Comparison of ENCODE assay signal across 35 cellular contexts in genomic region chr2:131426727-131427126, GRCh38. TPM values are rescaled to one million over a fixed set of nuclear protein-coding genes. Genes with fewer than 3 reads are reported as not detected.
DNase-seq lines count a peak whose midpoint lies in the region; ATAC-seq lines count a peak whose summit lies in the region.
"Had no signal": no experiment of that assay in that cellular context is flagged by ENCODE, and none has a peak within 500 bp of the region (broad histone marks: within the 10 kb centered on the region; RNA-seq: fewer than 3 reads in every experiment).

No MANE protein-coding gene starts in this region.

- peaks cover 3% of the 10 kb centered on the region for H3K36me3 Mint-ChIP-seq in activated naive CD8-positive, alpha-beta T cell treated with anti-CD3 and anti-CD28 coated beads, Interleukin-2, amount 10 ng/mL, durations not matched to agents 7 days and 5 days
- no peaks in the 10 kb centered on the region for H3K36me3 Mint-ChIP-seq in activated naive CD8-positive, alpha-beta T cell treated with anti-CD3 and anti-CD28 coated beads for 36 hours
- H3K36me3 Mint-ChIP-seq in T-helper 2 cell treated with Interferon-gamma antibody and Interleukin-4, amounts not matched to agents 5 μg/mL and 100 μg/mL, for 36 hours (ENCODE audit: low read depth) = no peaks in the 10 kb centered on the region

- ATAC-seq in activated naive CD8-positive, alpha-beta T cell treated with anti-CD3 and anti-CD28 coated beads, Interleukin-2, amount 10 ng/mL, durations not matched to agents 7 days and 5 days (ENCODE audit: low read depth) = no peak
- ATAC-seq in HG02885 (IDR thresholded peaks at IDR 0.05; ENCODE audit: poor library complexity, unreplicated experiment) = peak; percentile 78
- ATAC-seq: left cardiac atrium had no signal

- H3K9me3 Mint-ChIP-seq in activated naive CD8-positive, alpha-beta T cell treated with anti-CD3 and anti-CD28 coated beads, Interleukin-2, amount 10 ng/mL, durations not matched to agents 7 days and 5 days = no peaks in the 10 kb centered on the region
- no peaks in the 10 kb centered on the region for H3K9me3 Mint-ChIP-seq in activated naive CD8-positive, alpha-beta T cell treated with anti-CD3 and anti-CD28 coated beads for 36 hours
- no peaks in the 10 kb centered on the region for H3K9me3 Mint-ChIP-seq in T-helper 2 cell treated with Interferon-gamma antibody and Interleukin-4, amounts not matched to agents 5 μg/mL and 100 μg/mL, for 36 hours
- H3K9me3 Mint-ChIP-seq: dendritic cell treated with granulocyte-macrophage colony-stimulating factor and Interleukin-4, amounts not matched to agents 40 ng/mL and 50 ng/mL, for 4 days; stimulated activated naive CD8-positive, alpha-beta T cell treated with anti-CD3 and anti-CD28 coated beads, Interleukin-15, Interleukin-2, amounts not matched to agents 100 ng/mL and 50 ng/mL, for 24 hours had no signal

- H3K4me3 Mint-ChIP-seq in activated naive CD8-positive, alpha-beta T cell treated with anti-CD3 and anti-CD28 coated beads, Interleukin-2, amount 10 ng/mL, durations not matched to agents 7 days and 5 days = peak overlapping the region; percentile 29
- H3K4me3 Mint-ChIP-seq in activated naive CD8-positive, alpha-beta T cell treated with anti-CD3 and anti-CD28 coated beads for 36 hours = no peak overlapping the region
- H3K4me3 Mint-ChIP-seq in T-helper 2 cell treated with Interferon-gamma antibody and Interleukin-4, amounts not matched to agents 5 μg/mL and 100 μg/mL, for 36 hours = peak overlapping the region; percentile 34
- H3K4me3 Mint-ChIP-seq: B cell; dendritic cell treated with granulocyte-macrophage colony-stimulating factor and Interleukin-4, amounts not matched to agents 40 ng/mL and 50 ng/mL, for 4 days; stimulated activated naive CD8-positive, alpha-beta T cell treated with anti-CD3 and anti-CD28 coated beads, Interleukin-15, Interleukin-2, amounts not matched to agents 100 ng/mL and 50 ng/mL, for 24 hours had no signal

- POLR2A ChIA-PET in activated naive CD8-positive, alpha-beta T cell treated with anti-CD3 and anti-CD28 coated beads, Interleukin-2, amount 10 ng/mL, durations not matched to agents 7 days and 5 days (lab: Charles Lee) = no interaction called here

- no peak overlapping the region for H3K27ac Mint-ChIP-seq in activated naive CD8-positive, alpha-beta T cell treated with anti-CD3 and anti-CD28 coated beads, Interleukin-2, amount 10 ng/mL, durations not matched to agents 7 days and 5 days
- no peak overlapping the region for H3K27ac Mint-ChIP-seq in activated naive CD8-positive, alpha-beta T cell treated with anti-CD3 and anti-CD28 coated beads for 36 hours
- peak overlapping the region; percentile 13 for H3K27ac Mint-ChIP-seq in T-helper 2 cell treated with Interferon-gamma antibody and Interleukin-4, amounts not matched to agents 5 μg/mL and 100 μg/mL, for 36 hours
- H3K27ac Mint-ChIP-seq: B cell; brain; dendritic cell treated with granulocyte-macrophage colony-stimulating factor and Interleukin-4, amounts not matched to agents 40 ng/mL and 50 ng/mL, for 4 days; nephron; stimulated activated naive CD8-positive, alpha-beta T cell treated with anti-CD3 and anti-CD28 coated beads, Interleukin-15, Interleukin-2, amounts not matched to agents 100 ng/mL and 50 ng/mL, for 24 hours had no signal

- intact Hi-C loops in posterior cingulate gyrus (cut with DNase I) = no loop called here

- peaks cover 84% of the 10 kb centered on the region for H3K27me3 Mint-ChIP-seq in activated naive CD8-positive, alpha-beta T cell treated with anti-CD3 and anti-CD28 coated beads, Interleukin-2, amount 10 ng/mL, durations not matched to agents 7 days and 5 days
- H3K27me3 Mint-ChIP-seq in activated naive CD8-positive, alpha-beta T cell treated with anti-CD3 and anti-CD28 coated beads for 36 hours = peaks cover 82% of the 10 kb centered on the region
- peaks cover 77% of the 10 kb centered on the region for H3K27me3 Mint-ChIP-seq in T-helper 2 cell treated with Interferon-gamma antibody and Interleukin-4, amounts not matched to agents 5 μg/mL and 100 μg/mL, for 36 hours (ENCODE audit: low read depth)

- H3K4me1 Mint-ChIP-seq in activated naive CD8-positive, alpha-beta T cell treated with anti-CD3 and anti-CD28 coated beads, Interleukin-2, amount 10 ng/mL, durations not matched to agents 7 days and 5 days = peaks cover 8% of the 10 kb centered on the region
- H3K4me1 Mint-ChIP-seq in activated naive CD8-positive, alpha-beta T cell treated with anti-CD3 and anti-CD28 coated beads for 36 hours = peaks cover 4% of the 10 kb centered on the region
- H3K4me1 Mint-ChIP-seq in T-helper 2 cell treated with Interferon-gamma antibody and Interleukin-4, amounts not matched to agents 5 μg/mL and 100 μg/mL, for 36 hours (ENCODE audit: low read depth) = peaks cover 7% of the 10 kb centered on the region
- H3K4me1 Mint-ChIP-seq: nephron had no signal

- no peak for DNase-seq in activated naive CD8-positive, alpha-beta T cell treated with anti-CD3 and anti-CD28 coated beads, Interleukin-2, amount 10 ng/mL, durations not matched to agents 7 days and 5 days
- no peak for DNase-seq in activated naive CD8-positive, alpha-beta T cell treated with anti-CD3 and anti-CD28 coated beads for 36 hours
- DNase-seq in T-helper 2 cell treated with Interferon-gamma antibody and Interleukin-4, amounts not matched to agents 5 μg/mL and 100 μg/mL, for 36 hours (ENCODE audit: low spot score) = no peak
- no peak for DNase-seq in posterior cingulate gyrus
- no peak for DNase-seq in activated CD4-positive, CD25-positive, alpha-beta regulatory T cell treated with anti-CD3 and anti-CD28 coated beads, Interleukin-2, amount 50 U/mL, for 72 hours
- no peak for DNase-seq in NCI-H187 treated with DMSO at 0.1 percent for 48 hours (lab: John Stamatoyannopoulos, UW)
- DNase-seq: ACHN; activated CD4-positive, CD25-positive, alpha-beta regulatory T cell; activated CD8-positive, alpha-beta memory T cell treated with anti-CD3 and anti-CD28 coated beads for 24 hours; activated naive CD4-positive, alpha-beta T cell; activated T-cell treated with anti-CD3 and anti-CD28 coated beads, Interleukin-2, amount 50 U/mL, for 1 hour; amniotic stem cell; DMS 273 treated with DMSO at 0.1 percent for 48 hours; erythroblast; HCEC 1CT; hypothalamus; left cardiac atrium; NCI-H1417; NCI-H2081 treated with DMSO at 0.1 percent for 48 hours; NCI-H2227 treated with DMSO at 0.1 percent for 48 hours; NCI-H526; NK-92 treated with Interleukin-12 subunit alpha and Interleukin-12 subunit beta, amount 100 ng/mL, for 24 hours; ovary; thyroid gland; uterus had no signal

RNA-seq across cellular contexts. Expression of gene TUBA3D, which starts 49.2 kb away (rescaled TPM):
- total RNA-seq in activated naive CD8-positive, alpha-beta T cell treated with anti-CD3 and anti-CD28 coated beads, Interleukin-2, amount 10 ng/mL, durations not matched to agents 7 days and 5 days = not detected
- total RNA-seq in activated naive CD8-positive, alpha-beta T cell treated with anti-CD3 and anti-CD28 coated beads for 36 hours = not detected
- total RNA-seq: B cell, glomerular endothelial cell, lung, mononuclear cell, renal cortical epithelial cell had no signal
